8 cellular contexts compared by ENCODE assay signal in genomic region chr16:73071131-73071940, GRCh38. TPM values are rescaled to one million over a fixed set of nuclear protein-coding genes. Genes with fewer than 3 reads are reported as not detected.
A peak's percentile ranks its signal among the peaks of the same experiment; 100 is the strongest.
DNase-seq lines count a peak whose midpoint lies in the region; ATAC-seq, FAIRE-seq and TF ChIP-seq lines count a peak whose summit lies in the region.

No MANE protein-coding gene starts in this region.

- no TSS peak for BruUV-seq in mammary epithelial cell (replicated peaks; lab: Mats Ljungman, UMichigan)

- DNase-seq in LNCaP clone FGC (ENCODE audit: low read depth) (no peak), mammary epithelial cell (no peak), medulla oblongata (ENCODE audit: extremely low spot score) (peak; percentile 38), GM19239 (ENCODE audit: insufficient read length, low spot score) (no peak), cortex of kidney (lab: John Stamatoyannopoulos, UW) (no peak)
- DNase-seq in effector CD8-positive, alpha-beta T cell (lab: John Stamatoyannopoulos, UW): no peak

- H3K27ac ChIP-seq in 22Rv1 (peak overlapping the region; percentile 55), mammary epithelial cell (ENCODE audit: insufficient read depth, low read depth, low read length) (no peak overlapping the region)

- dilution Hi-C loops in mammary epithelial cell (cut with HindIII; ENCODE audit: low sequenced_read_pairs): no loop called here

- H3K4me2 ChIP-seq in mammary epithelial cell (ENCODE audit: insufficient read depth, low read depth, low read length): peak overlapping the region; percentile 46

- CTCF ChIA-PET in mammary epithelial cell (lab: Charles Lee; ENCODE audit: low non-redundant PET): interaction anchor here (0.6 kb wide), 1 partner anchor 105 kb away, joined by 19 read pairs; no protein-coding TSS in a partner anchor

- H4K20me1 ChIP-seq in mammary epithelial cell (ENCODE audit: insufficient read depth, low read length): no peaks in the 10 kb centered on the region

- H3K4me3 ChIP-seq in LNCaP clone FGC (ENCODE audit: low read depth, low read length): no peak overlapping the region
- no peak overlapping the region for H3K4me3 ChIP-seq in mammary epithelial cell (replicated peaks in 1 of 3; ENCODE audit: insufficient read depth in 1 of 3, low read depth in 2 of 3, low read length in 3 of 3)

- no peak overlapping the region for H3K9ac ChIP-seq in mammary epithelial cell (ENCODE audit: insufficient read depth, low read length)

- no peak for FAIRE-seq in GM19239 (lab: Jason Lieb, UNC)

- no peak for ATAC-seq in HG03139 (IDR thresholded peaks at IDR 0.05; ENCODE audit: unreplicated experiment)

- no peak for TF ChIP-seq CTCF in 22Rv1 (IDR thresholded peaks at IDR 0.05)
- TF ChIP-seq CTCF in LNCaP clone FGC (IDR thresholded peaks at IDR 0.05; ENCODE audit: control insufficient read depth, extremely low read depth, insufficient read depth): peak; percentile 17; the same call in 1 of the 2 replicates
- no peak for TF ChIP-seq CTCF in mammary epithelial cell (conservative IDR thresholded peaks at IDR 0.05 in 1 of 2, IDR thresholded peaks at IDR 0.05 in 1 of 2; ENCODE audit: extremely low read depth in 1 of 2, insufficient read depth in 1 of 2, low read depth in 1 of 2, low read length in 2 of 2)

- WGBS in mammary epithelial cell (ENCODE audit: low coverage, missing lambda C conversion rate): 34% methylated on average over 5 of the region's 17 CpGs

- no peaks in the 10 kb centered on the region for H3K79me2 ChIP-seq in mammary epithelial cell (ENCODE audit: insufficient read depth, low read length)

- in situ Hi-C loops in mammary epithelial cell (cut with MboI; ENCODE audit: low sequenced_read_pairs in 2 of 2): no loop called here

- H3K9me3 ChIP-seq in mammary epithelial cell (replicated peaks; ENCODE audit: insufficient read depth, low read length): no peaks in the 10 kb centered on the region

- H3K4me1 ChIP-seq in mammary epithelial cell (ENCODE audit: insufficient read depth, low read length): peaks cover 33% of the 10 kb centered on the region

- peak overlapping the region; percentile 77 for H2AFZ ChIP-seq in mammary epithelial cell (ENCODE audit: low read depth, low read length)

- no peaks in the 10 kb centered on the region for H3K36me3 ChIP-seq in mammary epithelial cell (ENCODE audit: insufficient read depth, low read length)

- intact Hi-C loops in mammary epithelial cell (cut with micrococcal nuclease): no loop called here

- no peaks in the 10 kb centered on the region for H3K27me3 ChIP-seq in mammary epithelial cell (ENCODE audit: insufficient read depth, low read length)

RNA-seq across cellular contexts. Expression of gene ZFHX3, which starts 23.4 kb away (rescaled TPM):
- 10 to 100 TPM in 1 of 2 donors, 1 to 10 TPM in 1; 6.7 to 11.3 TPM for total RNA-seq in mammary epithelial cell
- polyA plus RNA-seq in mammary epithelial cell: 1.5 TPM
- polyA minus RNA-seq in mammary epithelial cell: 11.4 TPM
